Comparison of ENCODE assay signal across 8 cellular contexts in the genomic region with DNA sequence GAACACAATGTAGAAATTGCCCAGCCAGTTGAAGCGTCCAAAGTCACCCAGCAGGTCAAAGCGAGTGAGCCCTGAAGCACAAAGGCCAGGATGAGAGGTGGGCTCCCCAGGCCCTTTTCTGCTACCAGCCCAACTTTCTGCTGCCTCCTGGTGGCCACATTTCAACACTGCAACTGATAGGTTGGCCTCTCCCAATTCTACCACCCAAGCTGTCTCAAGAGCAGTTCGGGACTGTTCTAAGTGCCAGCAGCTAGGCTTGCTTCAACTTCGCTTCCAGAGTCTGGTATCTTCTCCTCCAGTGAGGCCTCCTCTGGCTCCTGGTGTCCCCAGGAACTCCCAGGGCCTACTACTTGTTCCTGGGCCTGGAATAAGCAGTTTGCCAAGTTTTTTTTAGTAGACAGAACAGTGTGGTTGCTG. TPM values are rescaled to one million over a fixed set of nuclear protein-coding genes. Genes with fewer than 3 reads are reported as not detected.
DNase-seq lines count a peak whose midpoint lies in the region; ATAC-seq, FAIRE-seq and TF ChIP-seq lines count a peak whose summit lies in the region.

No MANE protein-coding gene starts in this region.

- H3K9me3 Mint-ChIP-seq in CD4-positive, alpha-beta memory T cell = no peaks in the 10 kb centered on the region
- no peaks in the 10 kb centered on the region for H3K9me3 Mint-ChIP-seq in T-helper 2 cell treated with Interferon-gamma antibody and Interleukin-4, amounts not matched to agents 5 μg/mL and 100 μg/mL, for 36 hours
- H3K9me3 Mint-ChIP-seq in astrocyte (ENCODE audit: unreplicated experiment) = no peaks in the 10 kb centered on the region

- peak overlapping the region in 2 of 7 donors; percentile 15 to 51 for H3K27ac Mint-ChIP-seq in CD4-positive, alpha-beta memory T cell
- no peak overlapping the region for H3K27ac Mint-ChIP-seq in T-helper 2 cell treated with Interferon-gamma antibody and Interleukin-4, amounts not matched to agents 5 μg/mL and 100 μg/mL, for 36 hours
- no peak overlapping the region for H3K27ac Mint-ChIP-seq in astrocyte (ENCODE audit: unreplicated experiment)

- H3K27me3 ChIP-seq in CD4-positive, alpha-beta memory T cell (ENCODE audit: insufficient read depth, low read length) = peaks cover 20% of the 10 kb centered on the region
- H3K27me3 ChIP-seq in astrocyte (ENCODE audit: insufficient read depth, low read length) = peaks cover 25% of the 10 kb centered on the region

- peak overlapping the region in 1 of 8 donors; percentile 15 for H3K4me3 Mint-ChIP-seq in CD4-positive, alpha-beta memory T cell
- no peak overlapping the region for H3K4me3 Mint-ChIP-seq in T-helper 2 cell treated with Interferon-gamma antibody and Interleukin-4, amounts not matched to agents 5 μg/mL and 100 μg/mL, for 36 hours
- H3K4me3 Mint-ChIP-seq in astrocyte (ENCODE audit: unreplicated experiment) = no peak overlapping the region

- DNase-seq in CD4-positive, alpha-beta memory T cell = peak; percentile 49 to 63 (median 58)
- DNase-seq in HFF-Myc (ENCODE audit: extremely low read depth, low read depth) (no peak), astrocyte (ENCODE audit: low read depth) (no peak), iris pigment epithelial cell (ENCODE audit: low read depth) (peak; percentile 41), NCI-H2107 (lab: John Stamatoyannopoulos, UW) (no peak)
- DNase-seq in T-helper 2 cell treated with Interferon-gamma antibody and Interleukin-4, amounts not matched to agents 5 μg/mL and 100 μg/mL, for 36 hours (ENCODE audit: low spot score) = peak; percentile 31
- peak; percentile 65 for DNase-seq in stimulated activated CD4-positive, alpha-beta T cell treated with anti-CD3 and anti-CD28 coated beads, Interleukin-4, amount 100 ng/mL, for 1 hour

- intact Hi-C loops in CD4-positive, alpha-beta memory T cell (cut with micrococcal nuclease) = loop anchor here (1.0 kb wide), 3 partner anchors 10 to 34 kb away; partner anchors contain the start of gene LMBR1L

- H3K4me1 ChIP-seq in CD4-positive, alpha-beta memory T cell (ENCODE audit: insufficient read depth, low read length) = peaks cover 18% of the 10 kb centered on the region
- H3K4me1 ChIP-seq in astrocyte (ENCODE audit: insufficient read depth, low read length) = peaks cover 13% of the 10 kb centered on the region

- no peak for ATAC-seq in GM21367 (IDR thresholded peaks at IDR 0.05; ENCODE audit: unreplicated experiment)

- peaks cover 50 to 61% of the 10 kb centered on the region in 2 donors for H3K36me3 Mint-ChIP-seq in CD4-positive, alpha-beta memory T cell
- H3K36me3 Mint-ChIP-seq in T-helper 2 cell treated with Interferon-gamma antibody and Interleukin-4, amounts not matched to agents 5 μg/mL and 100 μg/mL, for 36 hours (ENCODE audit: low read depth) = peaks cover 24% of the 10 kb centered on the region
- H3K36me3 Mint-ChIP-seq in astrocyte (ENCODE audit: low read depth, unreplicated experiment) = peaks cover 33% of the 10 kb centered on the region

- no peak overlapping the region for H3K4me2 ChIP-seq in astrocyte (ENCODE audit: low read length)

- no peaks in the 10 kb centered on the region for H3K79me2 ChIP-seq in astrocyte (ENCODE audit: insufficient read depth, low read length)

- H2AFZ ChIP-seq in astrocyte (ENCODE audit: low read depth, low read length) = no peak overlapping the region

- H3K4me1 Mint-ChIP-seq in CD4-positive, alpha-beta memory T cell = peaks cover 11 to 27% (median 16%) of the 10 kb centered on the region in 4 donors
- peaks cover 9% of the 10 kb centered on the region for H3K4me1 Mint-ChIP-seq in T-helper 2 cell treated with Interferon-gamma antibody and Interleukin-4, amounts not matched to agents 5 μg/mL and 100 μg/mL, for 36 hours (ENCODE audit: low read depth)
- H3K4me1 Mint-ChIP-seq in astrocyte (ENCODE audit: low read depth, unreplicated experiment) = no peaks in the 10 kb centered on the region

- H3K9ac ChIP-seq in astrocyte (ENCODE audit: low read length) = no peak overlapping the region

- H3K27me3 Mint-ChIP-seq in CD4-positive, alpha-beta memory T cell = peaks cover 7 to 18% of the 10 kb centered on the region in 2 donors
- H3K27me3 Mint-ChIP-seq in T-helper 2 cell treated with Interferon-gamma antibody and Interleukin-4, amounts not matched to agents 5 μg/mL and 100 μg/mL, for 36 hours (ENCODE audit: low read depth) = peaks cover 29% of the 10 kb centered on the region
- H3K27me3 Mint-ChIP-seq in astrocyte (ENCODE audit: low read depth, unreplicated experiment) = peaks cover 21% of the 10 kb centered on the region

- CTCF ChIA-PET in CD4-positive, alpha-beta memory T cell (lab: Charles Lee; ENCODE audit: partially characterized antibody) = interaction anchor here (0.7 to 11.5 kb wide), 14 partner anchors 10 to 142 kb away, joined by 3 to 221 read pairs (median 4); partner anchors contain the start of genes LMBR1L, RHEBL1, TUBA1A and TUBA1B

- H3K36me3 ChIP-seq in CD4-positive, alpha-beta memory T cell (ENCODE audit: insufficient read depth, low read length) = peaks cover 41% of the 10 kb centered on the region
- peaks cover 41% of the 10 kb centered on the region for H3K36me3 ChIP-seq in astrocyte (ENCODE audit: insufficient read depth, low read length)

- no peak overlapping the region for H3K27ac ChIP-seq in CD4-positive, alpha-beta memory T cell (ENCODE audit: low read depth, low read length)
- no peak overlapping the region for H3K27ac ChIP-seq in astrocyte (ENCODE audit: low read depth, low read length)

- POLR2A ChIA-PET in CD4-positive, alpha-beta memory T cell (lab: Charles Lee; ENCODE audit: partially characterized antibody) = interaction anchor here (0.8 to 4.0 kb wide), 9 partner anchors 8 to 137 kb away, joined by 3 to 29 read pairs (median 6); partner anchors contain the start of genes LMBR1L, RHEBL1, TUBA1A and TUBA1B

- no peaks in the 10 kb centered on the region for H3K9me3 ChIP-seq in CD4-positive, alpha-beta memory T cell (ENCODE audit: control insufficient read depth in 1 of 2, low read length in 2 of 2)
- no peaks in the 10 kb centered on the region for H3K9me3 ChIP-seq in astrocyte (ENCODE audit: insufficient read depth, low read depth, low read length)

- FAIRE-seq in astrocyte (lab: Jason Lieb, UNC) = no peak

- no peak overlapping the region for H3K4me3 ChIP-seq in CD4-positive, alpha-beta memory T cell (ENCODE audit: low read length in 2 of 2)
- H3K4me3 ChIP-seq in HFF-Myc (replicated peaks; ENCODE audit: low read depth, low read length) (no peak overlapping the region), astrocyte (ENCODE audit: insufficient read depth, low read depth, low read length) (no peak overlapping the region)

- TF ChIP-seq CTCF in HFF-Myc (IDR thresholded peaks at IDR 0.05; ENCODE audit: low read depth, low read length, missing control alignments) (peak; percentile 80), astrocyte (IDR thresholded peaks at IDR 0.05; ENCODE audit: insufficient read depth, low read depth, low read length) (peak; percentile 70)

- H4K20me1 ChIP-seq in astrocyte (ENCODE audit: insufficient read depth, low read length) = peaks cover 49% of the 10 kb centered on the region

RNA-seq across cellular contexts. Expression of gene DHH, which starts 3.4 kb away (rescaled TPM):
- under 1 TPM; 0.35 to 0.44 TPM for total RNA-seq in CD4-positive, alpha-beta memory T cell
- polyA plus RNA-seq in CD4-positive, alpha-beta memory T cell = not detected
- total RNA-seq in astrocyte = 0.05 and 0.16 TPM in 2 replicates

RNA-seq across cellular contexts. Expression of gene LMBR1L, which starts 12.6 kb away (rescaled TPM):
- 100 to 1,000 TPM; 222 to 226 TPM for total RNA-seq in CD4-positive, alpha-beta memory T cell
- polyA plus RNA-seq in CD4-positive, alpha-beta memory T cell = 10 to 100 TPM; 35.9 to 46.5 TPM
- total RNA-seq in astrocyte = 58.7 and 61.0 TPM in 2 replicates

RNA-seq across cellular contexts. Expression of gene RHEBL1, which starts 28.3 kb away (rescaled TPM):
- total RNA-seq in CD4-positive, alpha-beta memory T cell = 1 to 10 TPM; 2.7 to 2.9 TPM
- polyA plus RNA-seq in CD4-positive, alpha-beta memory T cell = 10 to 100 TPM in 1 of 2 donors, 1 to 10 TPM in 1; 9.2 to 10.5 TPM
- total RNA-seq in astrocyte = 1.3 and 1.9 TPM in 2 replicates

RNA-seq across cellular contexts. Expression of gene TUBA1B, which starts 33.2 kb away (rescaled TPM):
- total RNA-seq in CD4-positive, alpha-beta memory T cell = 100 to 1,000 TPM; 332 to 361 TPM
- 100 to 1,000 TPM; 411 to 573 TPM for polyA plus RNA-seq in CD4-positive, alpha-beta memory T cell
- total RNA-seq in astrocyte = 811 and 939 TPM in 2 replicates

RNA-seq across cellular contexts. Expression of gene KMT2D, which starts 37.4 kb away (rescaled TPM):
- total RNA-seq in CD4-positive, alpha-beta memory T cell = 100 to 1,000 TPM; 133 to 159 TPM
- polyA plus RNA-seq in CD4-positive, alpha-beta memory T cell = 10 to 100 TPM in 1 of 2 donors, under 1 TPM in 1; 0.16 to 26.7 TPM
- 81.7 and 86.9 TPM in 2 replicates for total RNA-seq in astrocyte

Comparison
In these comparisons a context has a peak if more than half of its experiments do, and no peak if none do; other contexts are left out.
1. DNase-seq: peak in CD4-positive, alpha-beta memory T cell (5 of 5), T-helper 2 cell treated with Interferon-gamma antibody and Interleukin-4, amounts not matched to agents 5 μg/mL and 100 μg/mL, for 36 hours (single experiment), iris pigment epithelial cell (single experiment) and stimulated activated CD4-positive, alpha-beta T cell treated with anti-CD3 and anti-CD28 coated beads, Interleukin-4, amount 100 ng/mL, for 1 hour (single experiment); none in HFF-Myc (single experiment), astrocyte (single experiment) and NCI-H2107 (single experiment).